ENCODE assay signal across 12 cellular contexts in genomic region chr20:35311409-35311808, GRCh38. TPM values are rescaled to one million over a fixed set of nuclear protein-coding genes. Genes with fewer than 3 reads are reported as not detected.
A peak's percentile ranks its signal among the peaks of the same experiment; 100 is the strongest.
DNase-seq lines count a peak whose midpoint lies in the region; ATAC-seq and TF ChIP-seq lines count a peak whose summit lies in the region.
"Had no signal": no experiment of that assay in that cellular context is flagged by ENCODE, and none has a peak within 500 bp of the region (broad histone marks: within the 10 kb centered on the region; RNA-seq: fewer than 3 reads in every experiment).

No MANE protein-coding gene starts in this region.

- peak overlapping the region; percentile 69 for H3K27ac ChIP-seq in HUES6 (ENCODE audit: low read depth, low read length)
- no peak overlapping the region for H3K27ac ChIP-seq in heart left ventricle

- CTCF ChIA-PET in WTC11 (lab: Charles Lee), result interaction anchor here (8.0 kb wide), 1 partner anchor 20 kb away, joined by 102 read pairs; no protein-coding TSS in a partner anchor

- H3K9me3 ChIP-seq in HUES6 (ENCODE audit: control insufficient read depth, insufficient read depth, low read depth, low read length), result no peaks in the 10 kb centered on the region
- no peaks in the 10 kb centered on the region for H3K9me3 ChIP-seq in heart left ventricle

- H3K4me1 ChIP-seq in HUES6 (ENCODE audit: control insufficient read depth, insufficient read depth, low read length), result peaks cover 36% of the 10 kb centered on the region
- peaks cover 0 to 24% (median 18%) of the 10 kb centered on the region in 12 donors for H3K4me1 ChIP-seq in heart left ventricle

- H3K36me3 Mint-ChIP-seq in WTC11, result peaks cover 7% of the 10 kb centered on the region

- no peak for TF ChIP-seq CTCF in WTC11 (IDR thresholded peaks at IDR 0.05)
- no peak for TF ChIP-seq CTCF in heart left ventricle (IDR thresholded peaks at IDR 0.05)

- intact Hi-C loops in heart left ventricle (cut with DNase I), result no loop called here

- H3K4me1 Mint-ChIP-seq in WTC11, result peaks cover 29% of the 10 kb centered on the region

- peak overlapping the region; percentile 35; the same call in 1 of the 2 replicates for H3K27ac Mint-ChIP-seq in WTC11

- POLR2A ChIA-PET in WTC11 (lab: Charles Lee), result no interaction called here

- no peak for TF ChIP-seq POLR2A in erythroblast (IDR thresholded peaks at IDR 0.05; ENCODE audit: low read length)
- TF ChIP-seq POLR2A in heart left ventricle (IDR thresholded peaks at IDR 0.05), result no peak

- H3K9ac ChIP-seq in HUES6 (ENCODE audit: low read length), result no peak overlapping the region

- no peak overlapping the region for H3K4me3 ChIP-seq in HUES6 (ENCODE audit: low read depth, low read length)
- H3K4me3 ChIP-seq in heart left ventricle, result no peak overlapping the region

- H3K27me3 Mint-ChIP-seq in WTC11 (ENCODE audit: low read depth), result no peaks in the 10 kb centered on the region

- H3K36me3 ChIP-seq in HUES6 (ENCODE audit: control insufficient read depth, insufficient read depth, low read length) (0 out of 2 replicates have a peak, but pooled peaks cover 9% of the 10 kb centered on the region), heart left ventricle (peaks cover 0 to 32% (median 13%) of the 10 kb centered on the region in 9 donors)

- H3K27me3 ChIP-seq in HUES6 (ENCODE audit: control insufficient read depth, insufficient read depth, low read length) (no peaks in the 10 kb centered on the region), heart left ventricle (no peaks in the 10 kb centered on the region)

- no peaks in the 10 kb centered on the region for H3K9me3 Mint-ChIP-seq in WTC11

- DNase-seq in WTC11 (ENCODE audit: low spot score) (no peak), erythroblast (lab: John Stamatoyannopoulos, UW) (peak; percentile 19 to 58), heart left ventricle (no peak), MV-4-11 (lab: John Stamatoyannopoulos, UW) (no peak)
- DNase-seq in stimulated activated CD4-positive, alpha-beta T cell treated with anti-CD3 and anti-CD28 coated beads, Interleukin-4, amount 100 ng/mL, for 4 hours, result peak; percentile 33 to 54
- DNase-seq: cortex of kidney, midbrain, NCI-H1417 treated with DMSO at 0.1 percent for 48 hours had no signal

- no peak overlapping the region for H3K4me3 Mint-ChIP-seq in WTC11

- WGBS in heart left ventricle, 4 donors, result 91 to 100% (median 95%) methylated on average over 2 of the region's 2 CpGs

- no peak for ATAC-seq in WTC11
- ATAC-seq in heart left ventricle, result no peak
- no peak for ATAC-seq in GM18502 (IDR thresholded peaks at IDR 0.05; ENCODE audit: poor library complexity, unreplicated experiment)
- no peak for ATAC-seq in HG03135 (IDR thresholded peaks at IDR 0.05; ENCODE audit: unreplicated experiment)

TF ChIP-seq in WTC11, 78 proteins besides CTCF, POLR2A, EP300 and RAD21:
- TF ChIP-seq SMAD4 (CRISPR knock-in tag; IDR thresholded peaks at IDR 0.05), result no peak
- TF ChIP-seq ELF4 (CRISPR knock-in tag; IDR thresholded peaks at IDR 0.05; ENCODE audit: low read depth), result no peak
- TF ChIP-seq ZNF425 (CRISPR knock-in tag; conservative IDR thresholded peaks at IDR 0.05), result no peak
- no peak for TF ChIP-seq NFATC4 (CRISPR knock-in tag; IDR thresholded peaks at IDR 0.05)
- no peak for TF ChIP-seq USF2 (CRISPR knock-in tag; IDR thresholded peaks at IDR 0.05)
- TF ChIP-seq ZSCAN18 (CRISPR knock-in tag; IDR thresholded peaks at IDR 0.05), result no peak
- no peak for TF ChIP-seq ZNF232 (CRISPR knock-in tag; IDR thresholded peaks at IDR 0.05)
- TF ChIP-seq CREM (CRISPR knock-in tag; IDR thresholded peaks at IDR 0.05), result no peak
- no peak for TF ChIP-seq TEAD4 (CRISPR knock-in tag; IDR thresholded peaks at IDR 0.05)
- TF ChIP-seq CBFB (CRISPR knock-in tag; IDR thresholded peaks at IDR 0.05; ENCODE audit: low read depth), result no peak
- TF ChIP-seq SOX15 (CRISPR knock-in tag; IDR thresholded peaks at IDR 0.05), result no peak

RNA-seq across cellular contexts. Expression of gene FAM83C, which starts 19.2 kb away (rescaled TPM):
- not detected in 3 replicates for total RNA-seq in WTC11 (2021)
- not detected for total RNA-seq in heart left ventricle
- not detected for polyA plus RNA-seq in heart left ventricle
- total RNA-seq: T-helper 2 cell treated with Interferon-gamma antibody and Interleukin-4, amounts not matched to agents 100 ng/mL and 5 ng/mL, for 36 hours had no signal

RNA-seq across cellular contexts. Expression of gene EIF6, which starts 26.8 kb away (rescaled TPM):
- 130 to 157 TPM (median 133 TPM) in 3 replicates for total RNA-seq in WTC11 (2021)
- 10 to 100 TPM; 27.5 to 65.0 (median 42.1) TPM for total RNA-seq in heart left ventricle
- 100 to 1,000 TPM in 1 of 2 donors, 10 to 100 TPM in 1; 32.8 to 150 TPM for polyA plus RNA-seq in heart left ventricle

RNA-seq across cellular contexts. Expression of gene MMP24OS, which starts 33.5 kb away (rescaled TPM):
- 44.0 to 50.6 TPM (median 44.9 TPM) in 3 replicates for total RNA-seq in WTC11 (2021)
- total RNA-seq in heart left ventricle, result 10 to 100 TPM; 17.5 to 64.8 (median 41.6) TPM
- polyA plus RNA-seq in heart left ventricle, result 10 to 100 TPM; 11.7 to 41.9 TPM

Comparison
In these comparisons a context has a peak if more than half of its experiments do, and no peak if none do; other contexts are left out.
1. DNase-seq: peak in erythroblast (2 of 2) and stimulated activated CD4-positive, alpha-beta T cell treated with anti-CD3 and anti-CD28 coated beads, Interleukin-4, amount 100 ng/mL, for 4 hours (2 of 2); none in WTC11 (single experiment), heart left ventricle (0 of 5) and MV-4-11 (single experiment).